Comparison of ENCODE assay signal across 12 cellular contexts in genomic region chr21:45577806-45578801, GRCh38. TPM values are rescaled to one million over a fixed set of nuclear protein-coding genes. Genes with fewer than 3 reads are reported as not detected.
DNase-seq lines count a peak whose midpoint lies in the region; ATAC-seq and TF ChIP-seq lines count a peak whose summit lies in the region.
"Had no signal": no experiment of that assay in that cellular context is flagged by ENCODE, and none has a peak within 500 bp of the region (broad histone marks: within the 10 kb centered on the region; RNA-seq: fewer than 3 reads in every experiment).

No MANE protein-coding gene starts in this region.

- no peaks in the 10 kb centered on the region for H3K36me3 ChIP-seq in lung (ENCODE audit: control insufficient read depth in 2 of 2, insufficient read depth in 2 of 2, low read length in 2 of 2)

- no peak overlapping the region for H3K27ac Mint-ChIP-seq in endothelial cell (ENCODE audit: unreplicated experiment)
- H3K27ac Mint-ChIP-seq: activated naive CD8-positive, alpha-beta T cell; CD4-positive, CD25-positive, alpha-beta regulatory T cell had no signal

- no peak for ATAC-seq in lung (ENCODE audit: insufficient read depth, low FRiP score)
- ATAC-seq in GM19455 (IDR thresholded peaks at IDR 0.05; ENCODE audit: unreplicated experiment), result no peak
- ATAC-seq: esophagus mucosa had no signal

- 73 to 80% methylated on average over 33 of the region's 33 CpGs for WGBS in lung, 2 donors

- no peaks in the 10 kb centered on the region for H3K9me3 Mint-ChIP-seq in endothelial cell (ENCODE audit: unreplicated experiment)

- no peak overlapping the region for H3K4me3 ChIP-seq in lung

- no peaks in the 10 kb centered on the region for H3K27me3 ChIP-seq in lung (ENCODE audit: control insufficient read depth, insufficient read depth)

- peaks cover 5% of the 10 kb centered on the region for H3K27me3 Mint-ChIP-seq in endothelial cell (ENCODE audit: unreplicated experiment)
- H3K27me3 Mint-ChIP-seq: activated naive CD8-positive, alpha-beta T cell; CD4-positive, CD25-positive, alpha-beta regulatory T cell had no signal

- H3K9me3 ChIP-seq in lung (ENCODE audit: control insufficient read depth in 2 of 2, insufficient read depth in 1 of 2, low read length in 1 of 2), result no peaks in the 10 kb centered on the region

- peaks cover 0 to 2% of the 10 kb centered on the region in 2 donors for H3K4me1 ChIP-seq in lung (ENCODE audit: control insufficient read depth in 2 of 2, insufficient read depth in 2 of 2, low read length in 2 of 2)

- no peak for TF ChIP-seq CTCF in lung (IDR thresholded peaks at IDR 0.05; ENCODE audit: control extremely low read depth, extremely low read depth)
- TF ChIP-seq CTCF in endothelial cell (IDR thresholded peaks at IDR 0.05; ENCODE audit: unreplicated experiment), result no peak

- H3K4me3 Mint-ChIP-seq in endothelial cell (ENCODE audit: unreplicated experiment), result no peak overlapping the region
- H3K4me3 Mint-ChIP-seq: activated naive CD8-positive, alpha-beta T cell; CD4-positive, CD25-positive, alpha-beta regulatory T cell; neural crest cell had no signal

- DNase-seq in DMS53 treated with DMSO at 0.1 percent for 48 hours (lab: John Stamatoyannopoulos, UW; ENCODE audit: unreplicated experiment) (peak; percentile 39), HuH-7.5 (ENCODE audit: low spot score) (peak; percentile 25), NCI-H748 treated with DMSO at 0.1 percent for 48 hours (lab: John Stamatoyannopoulos, UW) (peak; percentile 58), lung (ENCODE audit: low spot score) (peak; percentile 79), endothelial cell (ENCODE audit: low spot score) (no peak), epidermal melanocyte (ENCODE audit: insufficient read length, low spot score) (no peak)
- DNase-seq: CD4-positive, CD25-positive, alpha-beta regulatory T cell; NCI-H1048 had no signal

- no peak overlapping the region for H3K27ac ChIP-seq in lung (ENCODE audit: low read depth in 1 of 2, low read length in 1 of 2)

- H3K36me3 Mint-ChIP-seq in endothelial cell (ENCODE audit: low read depth, unreplicated experiment), result no peaks in the 10 kb centered on the region
- H3K36me3 Mint-ChIP-seq: activated naive CD8-positive, alpha-beta T cell; CD4-positive, CD25-positive, alpha-beta regulatory T cell had no signal

- peaks cover 2% of the 10 kb centered on the region for H3K4me1 Mint-ChIP-seq in endothelial cell (ENCODE audit: unreplicated experiment)
- H3K4me1 Mint-ChIP-seq: CD4-positive, CD25-positive, alpha-beta regulatory T cell had no signal

RNA-seq across cellular contexts. Expression of gene SLC19A1, which starts 35.9 kb away (rescaled TPM):
- total RNA-seq in lung (10 to 100 TPM; 28.4 to 42.0 TPM), endothelial cell (ENCODE audit: unreplicated experiment) (27.1 TPM)
- 10 to 100 TPM; 23.8 to 24.1 TPM for polyA plus RNA-seq in lung

Comparison
In these comparisons a context has a peak if more than half of its experiments do, and no peak if none do; other contexts are left out.
1. DNase-seq: peak in DMS53 treated with DMSO at 0.1 percent for 48 hours (single experiment), HuH-7.5 (single experiment), NCI-H748 treated with DMSO at 0.1 percent for 48 hours (single experiment) and lung (single experiment); none in endothelial cell (single experiment) and epidermal melanocyte (single experiment).